ENCODE assay signal across 4 cellular contexts in the genomic region with DNA sequence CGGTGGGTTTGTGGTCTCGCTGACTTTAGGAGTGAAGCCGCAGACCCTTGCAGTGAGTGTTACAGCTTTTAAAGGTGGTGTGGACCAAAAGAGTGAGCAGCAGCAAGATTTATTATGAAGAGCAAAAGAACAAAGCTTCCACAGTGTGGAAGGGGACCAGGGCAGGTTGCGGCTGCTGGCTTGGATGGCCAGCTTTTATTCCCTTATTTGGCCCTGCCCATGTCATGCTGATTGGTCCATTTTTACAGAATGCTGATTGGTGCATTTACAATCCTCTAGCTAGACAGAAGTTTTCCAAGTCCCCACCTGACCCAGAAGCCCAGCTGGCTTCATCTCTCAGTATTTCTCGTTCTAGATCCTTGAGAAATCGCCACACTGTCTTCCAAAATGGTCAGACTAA. TPM values are rescaled to one million over a fixed set of nuclear protein-coding genes. Genes with fewer than 3 reads are reported as not detected.
"Had no signal": no experiment of that assay in that cellular context is flagged by ENCODE, and none has a peak within 500 bp of the region (broad histone marks: within the 10 kb centered on the region; RNA-seq: fewer than 3 reads in every experiment).

No MANE protein-coding gene starts in this region.

RNA-seq across cellular contexts. Expression of gene CECR2, which starts 58.3 kb away (rescaled TPM):
- total RNA-seq: PC-3, PC-9, SJSA1 had no signal
- polyA plus RNA-seq: SK-N-SH had no signal
